1 cellular context compared by ENCODE assay signal in genomic region chr16:57912529-57913260, GRCh38.
TF ChIP-seq lines count a peak whose summit lies in the region.

No MANE protein-coding gene starts in this region.

TF ChIP-seq in HepG2, 621 proteins besides CTCF, POLR2A, EP300 and RAD21 (continued from another document):
- TF ChIP-seq, protein P1, sequence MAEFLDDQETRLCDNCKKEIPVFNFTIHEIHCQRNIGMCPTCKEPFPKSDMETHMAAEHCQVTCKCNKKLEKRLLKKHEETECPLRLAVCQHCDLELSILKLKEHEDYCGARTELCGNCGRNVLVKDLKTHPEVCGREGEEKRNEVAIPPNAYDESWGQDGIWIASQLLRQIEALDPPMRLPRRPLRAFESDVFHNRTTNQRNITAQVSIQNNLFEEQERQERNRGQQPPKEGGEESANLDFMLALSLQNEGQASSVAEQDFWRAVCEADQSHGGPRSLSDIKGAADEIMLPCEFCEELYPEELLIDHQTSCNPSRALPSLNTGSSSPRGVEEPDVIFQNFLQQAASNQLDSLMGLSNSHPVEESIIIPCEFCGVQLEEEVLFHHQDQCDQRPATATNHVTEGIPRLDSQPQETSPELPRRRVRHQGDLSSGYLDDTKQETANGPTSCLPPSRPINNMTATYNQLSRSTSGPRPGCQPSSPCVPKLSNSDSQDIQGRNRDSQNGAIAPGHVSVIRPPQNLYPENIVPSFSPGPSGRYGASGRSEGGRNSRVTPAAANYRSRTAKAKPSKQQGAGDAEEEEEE (CRISPR knock-in tag; IDR thresholded peaks at IDR 0.05; ENCODE audit: borderline replicate concordance) = no peak
- TF ChIP-seq IKZF1 (IDR thresholded peaks at IDR 0.05) = peak; percentile 96
- TF ChIP-seq ZNF660 (CRISPR knock-in tag; IDR thresholded peaks at IDR 0.05; ENCODE audit: borderline replicate concordance, low read depth) = no peak
- TF ChIP-seq ZSCAN9 (CRISPR knock-in tag; IDR thresholded peaks at IDR 0.05; ENCODE audit: borderline replicate concordance) = no peak
- peak; percentile 96 for TF ChIP-seq NBN (conservative IDR thresholded peaks at IDR 0.05)
- TF ChIP-seq, protein P2, sequence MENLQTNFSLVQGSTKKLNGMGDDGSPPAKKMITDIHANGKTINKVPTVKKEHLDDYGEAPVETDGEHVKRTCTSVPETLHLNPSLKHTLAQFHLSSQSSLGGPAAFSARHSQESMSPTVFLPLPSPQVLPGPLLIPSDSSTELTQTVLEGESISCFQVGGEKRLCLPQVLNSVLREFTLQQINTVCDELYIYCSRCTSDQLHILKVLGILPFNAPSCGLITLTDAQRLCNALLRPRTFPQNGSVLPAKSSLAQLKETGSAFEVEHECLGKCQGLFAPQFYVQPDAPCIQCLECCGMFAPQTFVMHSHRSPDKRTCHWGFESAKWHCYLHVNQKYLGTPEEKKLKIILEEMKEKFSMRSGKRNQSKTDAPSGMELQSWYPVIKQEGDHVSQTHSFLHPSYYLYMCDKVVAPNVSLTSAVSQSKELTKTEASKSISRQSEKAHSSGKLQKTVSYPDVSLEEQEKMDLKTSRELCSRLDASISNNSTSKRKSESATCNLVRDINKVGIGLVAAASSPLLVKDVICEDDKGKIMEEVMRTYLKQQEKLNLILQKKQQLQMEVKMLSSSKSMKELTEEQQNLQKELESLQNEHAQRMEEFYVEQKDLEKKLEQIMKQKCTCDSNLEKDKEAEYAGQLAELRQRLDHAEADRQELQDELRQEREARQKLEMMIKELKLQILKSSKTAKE (CRISPR knock-in tag; IDR thresholded peaks at IDR 0.05; ENCODE audit: borderline replicate concordance) = 0 out of 2 replicates have a peak, but pooled peaks have one; percentile 27
- TF ChIP-seq, protein P3, sequence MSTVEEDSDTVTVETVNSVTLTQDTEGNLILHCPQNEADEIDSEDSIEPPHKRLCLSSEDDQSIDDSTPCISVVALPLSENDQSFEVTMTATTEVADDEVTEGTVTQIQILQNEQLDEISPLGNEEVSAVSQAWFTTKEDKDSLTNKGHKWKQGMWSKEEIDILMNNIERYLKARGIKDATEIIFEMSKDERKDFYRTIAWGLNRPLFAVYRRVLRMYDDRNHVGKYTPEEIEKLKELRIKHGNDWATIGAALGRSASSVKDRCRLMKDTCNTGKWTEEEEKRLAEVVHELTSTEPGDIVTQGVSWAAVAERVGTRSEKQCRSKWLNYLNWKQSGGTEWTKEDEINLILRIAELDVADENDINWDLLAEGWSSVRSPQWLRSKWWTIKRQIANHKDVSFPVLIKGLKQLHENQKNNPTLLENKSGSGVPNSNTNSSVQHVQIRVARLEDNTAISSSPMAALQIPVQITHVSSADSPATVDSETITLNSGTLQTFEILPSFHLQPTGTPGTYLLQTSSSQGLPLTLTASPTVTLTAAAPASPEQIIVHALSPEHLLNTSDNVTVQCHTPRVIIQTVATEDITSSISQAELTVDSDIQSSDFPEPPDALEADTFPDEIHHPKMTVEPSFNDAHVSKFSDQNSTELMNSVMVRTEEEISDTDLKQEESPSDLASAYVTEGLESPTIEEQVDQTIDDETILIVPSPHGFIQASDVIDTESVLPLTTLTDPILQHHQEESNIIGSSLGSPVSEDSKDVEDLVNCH (CRISPR knock-in tag; IDR thresholded peaks at IDR 0.05) = no peak
- peak; percentile 87; the same call in 1 of the 2 replicates for TF ChIP-seq SOX6 (IDR thresholded peaks at IDR 0.05)
- no peak for TF ChIP-seq SOX6 (CRISPR knock-in tag; IDR thresholded peaks at IDR 0.05)
- TF ChIP-seq JUND (CRISPR knock-in tag; IDR thresholded peaks at IDR 0.05) = no peak
- no peak for TF ChIP-seq ZFP37 (CRISPR knock-in tag; IDR thresholded peaks at IDR 0.05; ENCODE audit: borderline replicate concordance)
- TF ChIP-seq TEAD2 (CRISPR knock-in tag; IDR thresholded peaks at IDR 0.05) = no peak
- TF ChIP-seq ZNF646 (CRISPR knock-in tag; IDR thresholded peaks at IDR 0.05) = peak; percentile 98
- TF ChIP-seq, protein P4, sequence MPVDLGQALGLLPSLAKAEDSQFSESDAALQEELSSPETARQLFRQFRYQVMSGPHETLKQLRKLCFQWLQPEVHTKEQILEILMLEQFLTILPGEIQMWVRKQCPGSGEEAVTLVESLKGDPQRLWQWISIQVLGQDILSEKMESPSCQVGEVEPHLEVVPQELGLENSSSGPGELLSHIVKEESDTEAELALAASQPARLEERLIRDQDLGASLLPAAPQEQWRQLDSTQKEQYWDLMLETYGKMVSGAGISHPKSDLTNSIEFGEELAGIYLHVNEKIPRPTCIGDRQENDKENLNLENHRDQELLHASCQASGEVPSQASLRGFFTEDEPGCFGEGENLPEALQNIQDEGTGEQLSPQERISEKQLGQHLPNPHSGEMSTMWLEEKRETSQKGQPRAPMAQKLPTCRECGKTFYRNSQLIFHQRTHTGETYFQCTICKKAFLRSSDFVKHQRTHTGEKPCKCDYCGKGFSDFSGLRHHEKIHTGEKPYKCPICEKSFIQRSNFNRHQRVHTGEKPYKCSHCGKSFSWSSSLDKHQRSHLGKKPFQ (CRISPR knock-in tag; IDR thresholded peaks at IDR 0.05; ENCODE audit: insufficient replicate concordance) = no peak
- peak; percentile 41; the same call in 1 of the 2 replicates for TF ChIP-seq ATF7 (IDR thresholded peaks at IDR 0.05)
- TF ChIP-seq ATF7 (CRISPR knock-in tag; IDR thresholded peaks at IDR 0.05) = no peak
- TF ChIP-seq, protein P5, sequence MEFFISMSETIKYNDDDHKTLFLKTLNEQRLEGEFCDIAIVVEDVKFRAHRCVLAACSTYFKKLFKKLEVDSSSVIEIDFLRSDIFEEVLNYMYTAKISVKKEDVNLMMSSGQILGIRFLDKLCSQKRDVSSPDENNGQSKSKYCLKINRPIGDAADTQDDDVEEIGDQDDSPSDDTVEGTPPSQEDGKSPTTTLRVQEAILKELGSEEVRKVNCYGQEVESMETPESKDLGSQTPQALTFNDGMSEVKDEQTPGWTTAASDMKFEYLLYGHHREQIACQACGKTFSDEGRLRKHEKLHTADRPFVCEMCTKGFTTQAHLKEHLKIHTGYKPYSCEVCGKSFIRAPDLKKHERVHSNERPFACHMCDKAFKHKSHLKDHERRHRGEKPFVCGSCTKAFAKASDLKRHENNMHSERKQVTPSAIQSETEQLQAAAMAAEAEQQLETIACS (CRISPR knock-in tag; IDR thresholded peaks at IDR 0.05) = no peak
- TF ChIP-seq, protein P6, sequence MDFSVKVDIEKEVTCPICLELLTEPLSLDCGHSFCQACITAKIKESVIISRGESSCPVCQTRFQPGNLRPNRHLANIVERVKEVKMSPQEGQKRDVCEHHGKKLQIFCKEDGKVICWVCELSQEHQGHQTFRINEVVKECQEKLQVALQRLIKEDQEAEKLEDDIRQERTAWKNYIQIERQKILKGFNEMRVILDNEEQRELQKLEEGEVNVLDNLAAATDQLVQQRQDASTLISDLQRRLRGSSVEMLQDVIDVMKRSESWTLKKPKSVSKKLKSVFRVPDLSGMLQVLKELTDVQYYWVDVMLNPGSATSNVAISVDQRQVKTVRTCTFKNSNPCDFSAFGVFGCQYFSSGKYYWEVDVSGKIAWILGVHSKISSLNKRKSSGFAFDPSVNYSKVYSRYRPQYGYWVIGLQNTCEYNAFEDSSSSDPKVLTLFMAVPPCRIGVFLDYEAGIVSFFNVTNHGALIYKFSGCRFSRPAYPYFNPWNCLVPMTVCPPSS (IDR thresholded peaks at IDR 0.05) = peak; percentile 87; the same call in 1 of the 2 replicates
- no peak for TF ChIP-seq NCOA5 (CRISPR knock-in tag; IDR thresholded peaks at IDR 0.05)
- no peak for TF ChIP-seq THAP11 (CRISPR knock-in tag; IDR thresholded peaks at IDR 0.05)
- TF ChIP-seq ZNF207 (IDR thresholded peaks at IDR 0.05; ENCODE audit: borderline replicate concordance) = 0 out of 2 replicates have a peak, but pooled peaks have one; percentile 85
- TF ChIP-seq TRIM24 (CRISPR knock-in tag; IDR thresholded peaks at IDR 0.05) = peak; percentile 55; the same call in 1 of the 2 replicates
- TF ChIP-seq ZFP36L1 (CRISPR knock-in tag; IDR thresholded peaks at IDR 0.05) = no peak
- TF ChIP-seq ZNF354B (CRISPR knock-in tag; IDR thresholded peaks at IDR 0.05) = 0 out of 2 replicates have a peak, but pooled peaks have one; percentile 52
- TF ChIP-seq CCAR2 (optimal IDR thresholded peaks at IDR 0.05; ENCODE audit: low read depth, low read length) = no peak
- TF ChIP-seq RAD51 (IDR thresholded peaks at IDR 0.05; ENCODE audit: borderline replicate concordance) = peak; percentile 25; the same call in 1 of the 2 replicates
- TF ChIP-seq PHB2 (IDR thresholded peaks at IDR 0.05; ENCODE audit: partially characterized antibody) = peak; percentile 98
- no peak for TF ChIP-seq ZNF224 (CRISPR knock-in tag; IDR thresholded peaks at IDR 0.05)
- no peak for TF ChIP-seq HDAC1 (CRISPR knock-in tag; IDR thresholded peaks at IDR 0.05)
- TF ChIP-seq REPIN1 (CRISPR knock-in tag; IDR thresholded peaks at IDR 0.05; ENCODE audit: borderline replicate concordance, low read depth) = no peak
- no peak for TF ChIP-seq ZNF614 (CRISPR knock-in tag; IDR thresholded peaks at IDR 0.05; ENCODE audit: borderline replicate concordance)
